Comparison of ENCODE assay signal across 25 cellular contexts in genomic region chr3:45194791-45195190, GRCh38.
"Had no signal": no experiment of that assay in that cellular context is flagged by ENCODE, and none has a peak within 500 bp of the region (broad histone marks: within the 10 kb centered on the region; RNA-seq: fewer than 3 reads in every experiment).

No MANE protein-coding gene starts in this region.

- H3K4me1 ChIP-seq: thyroid gland, tibial nerve, upper lobe of right lung, vagina had no signal

- H3K27me3 ChIP-seq: stomach, suprapubic skin, testis, thyroid gland, tibial artery, tibial nerve, transverse colon, upper lobe of left lung, upper lobe of right lung, uterus, vagina had no signal

- H3K9me3 ChIP-seq: stomach, suprapubic skin, testis, thoracic aorta, thyroid gland, tibial artery, tibial nerve, transverse colon, upper lobe of left lung, upper lobe of right lung, uterus, vagina had no signal

- DNase-seq: stimulated activated CD4-positive, alpha-beta T cell treated with anti-CD3 and anti-CD28 coated beads, Interleukin-2, amount 100 ng/mL, for 24 hours; stimulated activated CD4-positive, alpha-beta T cell treated with anti-CD3 and anti-CD28 coated beads, Interleukin-4, amount 100 ng/mL, for 1 hour; stimulated activated CD4-positive, alpha-beta T cell treated with anti-CD3 and anti-CD28 coated beads, Interleukin-4, amount 100 ng/mL, for 24 hours; stimulated activated CD4-positive, alpha-beta T cell treated with anti-CD3 and anti-CD28 coated beads, Interleukin-4, amount 100 ng/mL, for 4 hours; stimulated activated CD8-positive, alpha-beta memory T cell treated with anti-CD3 and anti-CD28 coated beads, Interleukin-4, amount 100 ng/mL, for 48 hours; stimulated activated naive B cell treated with anti-CD40 and anti-IgM and Interleukin-4, amounts not matched to agents 10 μg/mL and 1 μg/mL and 100 μg/mL, for 72 hours; stimulated activated naive CD4-positive, alpha-beta T cell; stimulated activated naive CD4-positive, alpha-beta T cell treated with Interleukin-2 at 50 U/mL for 16 hours; stimulated activated naive CD8-positive, alpha-beta T cell treated with anti-CD3 and anti-CD28 coated beads, Interleukin-15, amount 100 ng/mL, for 72 hours; stimulated activated naive CD8-positive, alpha-beta T cell treated with anti-CD3 and anti-CD28 coated beads, Interleukin-15, Interleukin-2, amounts not matched to agents 100 U/mL and 50 U/mL, for 24 hours; stomach; substantia nigra; testis; thyroid gland; tibial artery; transverse colon; upper lobe of left lung; upper lobe of right lung; uterus had no signal

- H3K4me3 ChIP-seq: stomach, suprapubic skin, testis, thoracic aorta, thyroid gland, tibial artery, tibial nerve, transverse colon, upper lobe of left lung, upper lobe of right lung, uterus, vagina had no signal

- H3K36me3 ChIP-seq: stomach, suprapubic skin, thoracic aorta, thyroid gland, tibial artery, tibial nerve, transverse colon, upper lobe of left lung, upper lobe of right lung, uterus, vagina had no signal

- H3K27ac ChIP-seq: stomach, suprapubic skin, testis, thoracic aorta, thyroid gland, tibial artery, tibial nerve, upper lobe of left lung, upper lobe of right lung, uterus, vagina had no signal

- ATAC-seq: stimulated activated effector memory CD8-positive, alpha-beta T cell treated with anti-CD3 and anti-CD28 coated beads, Interleukin-12 subunit alpha, Interleukin-12 subunit beta, amount 100 ng/mL, for 72 hours; stimulated activated memory B cell treated with anti-CD40 and anti-IgM and Interleukin-4, amounts not matched to agents 10 μg/mL and 1 μg/mL and 100 μg/mL, for 72 hours; stimulated activated naive B cell treated with anti-CD40 and anti-IgM and Interleukin-4, amounts not matched to agents 10 μg/mL and 1 μg/mL and 100 μg/mL, for 72 hours; stimulated activated naive CD8-positive, alpha-beta T cell treated with anti-CD3 and anti-CD28 coated beads, Interleukin-15, amount 100 ng/mL, for 72 hours; stimulated activated naive CD8-positive, alpha-beta T cell treated with anti-CD3 and anti-CD28 coated beads, Interleukin-15, Interleukin-2, amounts not matched to agents 100 U/mL and 50 U/mL, for 24 hours; upper lobe of right lung had no signal
